17 cellular contexts compared by ENCODE assay signal in genomic region chr17:251531-251930, GRCh38.
"Had no signal": no experiment of that assay in that cellular context is flagged by ENCODE, and none has a peak within 500 bp of the region (broad histone marks: within the 10 kb centered on the region; RNA-seq: fewer than 3 reads in every experiment).

No MANE protein-coding gene starts in this region.

- H3K27me3 Mint-ChIP-seq: activated T-cell treated with anti-CD3 and anti-CD28 coated beads, Interleukin-2, amount 50 U/mL, for 24 hours; naive thymus-derived CD8-positive, alpha-beta T cell had no signal

- H3K9me3 ChIP-seq: SK-N-SH, tibial artery had no signal

- ATAC-seq: naive thymus-derived CD8-positive, alpha-beta T cell had no signal

- H3K4me1 Mint-ChIP-seq: naive thymus-derived CD8-positive, alpha-beta T cell had no signal

- H3K27me3 ChIP-seq: cardiac muscle cell had no signal

- H3K27ac ChIP-seq: cardiac muscle cell, skin epidermis, tibial artery, WERI-Rb-1 had no signal

- H3K4me2 ChIP-seq: SK-N-SH had no signal

- H3K36me3 ChIP-seq: cardiac muscle cell, tibial artery, WERI-Rb-1 had no signal

- H3K4me3 Mint-ChIP-seq: activated T-cell treated with anti-CD3 and anti-CD28 coated beads, Interleukin-2, amount 50 U/mL, for 24 hours; naive thymus-derived CD8-positive, alpha-beta T cell had no signal

- H3K4me1 ChIP-seq: tibial artery had no signal

- H3K27ac Mint-ChIP-seq: activated T-cell treated with anti-CD3 and anti-CD28 coated beads, Interleukin-2, amount 50 U/mL, for 24 hours; naive thymus-derived CD8-positive, alpha-beta T cell had no signal

- FAIRE-seq: astrocyte, frontal cortex had no signal

- H3K4me3 ChIP-seq: cardiac muscle cell, lung, skin epidermis, tibial artery had no signal

- H3K9ac ChIP-seq: SK-N-SH had no signal

- DNase-seq: activated CD4-positive, alpha-beta T cell treated with anti-CD3 and anti-CD28 coated beads, Interleukin-2, amount 50 U/mL, for 1 hour; activated gamma-delta T cell treated with Interleukin-2 at 50 U/mL for 16 hours; activated T-cell treated with anti-CD3 and anti-CD28 coated beads, Interleukin-2, amount 50 U/mL, for 24 hours; cortex of kidney; effector memory CD4-positive, alpha-beta T cell; islet precursor cell; nucleus accumbens; SK-N-SH; T-helper 1 cell; WERI-Rb-1 had no signal

- H3K9me3 Mint-ChIP-seq: activated T-cell treated with anti-CD3 and anti-CD28 coated beads, Interleukin-2, amount 50 U/mL, for 24 hours; naive thymus-derived CD8-positive, alpha-beta T cell had no signal

- H3K36me3 Mint-ChIP-seq: naive thymus-derived CD8-positive, alpha-beta T cell had no signal
